Comparison of ENCODE assay signal across 11 cellular contexts in genomic region chr5:41637869-41638268, GRCh38.
A peak's percentile ranks its signal among the peaks of the same experiment; 100 is the strongest.
DNase-seq lines count a peak whose midpoint lies in the region; ATAC-seq and TF ChIP-seq lines count a peak whose summit lies in the region.
"Had no signal": no experiment of that assay in that cellular context is flagged by ENCODE, and none has a peak within 500 bp of the region (broad histone marks: within the 10 kb centered on the region; RNA-seq: fewer than 3 reads in every experiment).

No MANE protein-coding gene starts in this region.

- H3K9me3 ChIP-seq in DND-41 (ENCODE audit: insufficient read depth, low read length, severe bottlenecking) (no peaks in the 10 kb centered on the region), SK-N-MC (ENCODE audit: low read depth, low read length) (no peaks in the 10 kb centered on the region)

- H3K27ac ChIP-seq in DND-41 (ENCODE audit: low read length) (no peak overlapping the region), SK-N-MC (peak overlapping the region; percentile 27), mesendoderm (ENCODE audit: low read depth, low read length) (no peak overlapping the region)

- H4K8ac ChIP-seq in mesendoderm (ENCODE audit: low read depth, low read length): no peak overlapping the region

- H2BK120ac ChIP-seq in mesendoderm (ENCODE audit: low read depth, low read length): no peak overlapping the region

- H3K27me3 ChIP-seq in DND-41 (ENCODE audit: insufficient read depth, low read length, poor library complexity) (no peaks in the 10 kb centered on the region), mesendoderm (ENCODE audit: insufficient read depth, low read length, poor library complexity) (no peaks in the 10 kb centered on the region)

- no peak overlapping the region for H4K5ac ChIP-seq in mesendoderm (ENCODE audit: low read length)

- no peak overlapping the region for H3K18ac ChIP-seq in mesendoderm (ENCODE audit: low read length)

- no peak overlapping the region for H2BK15ac ChIP-seq in mesendoderm (replicated peaks; ENCODE audit: low read depth)

- no peaks in the 10 kb centered on the region for H3K36me3 Mint-ChIP-seq in stimulated activated effector memory CD8-positive, alpha-beta T cell treated with anti-CD3 and anti-CD28 coated beads, Interleukin-12 subunit alpha, Interleukin-12 subunit beta, amount 100 ng/mL, for 72 hours

- no peak overlapping the region for H3K4me3 ChIP-seq in DND-41 (ENCODE audit: low read depth in 1 of 2, low read length in 2 of 2)
- no peak overlapping the region for H3K4me3 ChIP-seq in SK-N-MC
- no peak overlapping the region for H3K4me3 ChIP-seq in mesendoderm (ENCODE audit: low read length)

- WGBS in mesendoderm (ENCODE audit: extremely low coverage, insufficient coverage, low lambda C conversion rate): no CpG with 5 or more reads among the region's 4 CpGs

- ATAC-seq in DND-41 (ENCODE audit: insufficient read depth, low read depth) (no peak), HG02798 (IDR thresholded peaks at IDR 0.05; ENCODE audit: poor library complexity, unreplicated experiment) (peak; percentile 9)
- ATAC-seq in stimulated activated effector memory CD8-positive, alpha-beta T cell treated with anti-CD3 and anti-CD28 coated beads, Interleukin-12 subunit alpha, Interleukin-12 subunit beta, amount 100 ng/mL, for 72 hours: no peak

- H3K4me1 ChIP-seq in DND-41 (ENCODE audit: insufficient read depth, low read length) (no peaks in the 10 kb centered on the region), mesendoderm (ENCODE audit: control insufficient read depth, low read depth, low read length) (no peaks in the 10 kb centered on the region)

- DNase-seq in DND-41: no peak
- no peak for DNase-seq in SK-N-MC (ENCODE audit: low read depth, low spot score)
- DNase-seq in mesendoderm: peak; percentile 52
- DNase-seq in stimulated activated effector memory CD8-positive, alpha-beta T cell treated with anti-CD3 and anti-CD28 coated beads, Interleukin-12 subunit alpha, Interleukin-12 subunit beta, amount 100 ng/mL, for 72 hours (ENCODE audit: low spot score in 2 of 2): no peak
- DNase-seq in UCSD-AML1 (lab: John Stamatoyannopoulos, UW; ENCODE audit: unreplicated experiment): no peak
- DNase-seq in NCI-H187 treated with DMSO at 0.1 percent for 48 hours (lab: John Stamatoyannopoulos, UW): no peak
- DNase-seq in NCI-H1930 (lab: John Stamatoyannopoulos, UW): no peak
- DNase-seq: activated T-cell treated with anti-CD3 and anti-CD28 coated beads, Interleukin-2, amount 50 U/mL, for 1 hour; NCI-H748 treated with DMSO at 0.1 percent for 48 hours; stimulated activated naive CD4-positive, alpha-beta T cell had no signal

- no peak overlapping the region for H3K27ac Mint-ChIP-seq in stimulated activated effector memory CD8-positive, alpha-beta T cell treated with anti-CD3 and anti-CD28 coated beads, Interleukin-12 subunit alpha, Interleukin-12 subunit beta, amount 100 ng/mL, for 72 hours

- H3K4me3 Mint-ChIP-seq in stimulated activated effector memory CD8-positive, alpha-beta T cell treated with anti-CD3 and anti-CD28 coated beads, Interleukin-12 subunit alpha, Interleukin-12 subunit beta, amount 100 ng/mL, for 72 hours: no peak overlapping the region

- H3K36me3 ChIP-seq in DND-41 (ENCODE audit: insufficient read depth, low read length): no peaks in the 10 kb centered on the region
- no peaks in the 10 kb centered on the region for H3K36me3 ChIP-seq in SK-N-MC (ENCODE audit: insufficient read depth, low read length)
- H3K36me3 ChIP-seq in mesendoderm (ENCODE audit: control insufficient read depth, insufficient read depth, low read length): no peaks in the 10 kb centered on the region

- H3K4me2 ChIP-seq in DND-41 (ENCODE audit: insufficient read depth, low read length) (no peak overlapping the region), mesendoderm (ENCODE audit: low read length) (no peak overlapping the region)

- H4K20me1 ChIP-seq in DND-41 (ENCODE audit: insufficient read depth, low read length): no peaks in the 10 kb centered on the region

- H3K56ac ChIP-seq in mesendoderm (ENCODE audit: low read length): no peak overlapping the region

- peak; percentile 31 for TF ChIP-seq CTCF in DND-41 (IDR thresholded peaks at IDR 0.05; ENCODE audit: borderline replicate concordance, extremely low read depth, low read length, poor library complexity, severe bottlenecking)

- H2AK5ac ChIP-seq in mesendoderm (ENCODE audit: low read length): no peak overlapping the region

- no peak overlapping the region for H3K23ac ChIP-seq in mesendoderm (ENCODE audit: low read length)

- no peaks in the 10 kb centered on the region for H3K4me1 Mint-ChIP-seq in stimulated activated effector memory CD8-positive, alpha-beta T cell treated with anti-CD3 and anti-CD28 coated beads, Interleukin-12 subunit alpha, Interleukin-12 subunit beta, amount 100 ng/mL, for 72 hours

- H2BK5ac ChIP-seq in mesendoderm (ENCODE audit: low read length): no peak overlapping the region

- H3K9me3 Mint-ChIP-seq in stimulated activated effector memory CD8-positive, alpha-beta T cell treated with anti-CD3 and anti-CD28 coated beads, Interleukin-12 subunit alpha, Interleukin-12 subunit beta, amount 100 ng/mL, for 72 hours: peaks cover 4% of the 10 kb centered on the region

- no peaks in the 10 kb centered on the region for H3K79me2 ChIP-seq in DND-41 (ENCODE audit: insufficient read depth, low read length)
- no peaks in the 10 kb centered on the region for H3K79me2 ChIP-seq in mesendoderm (ENCODE audit: control insufficient read depth, insufficient read depth, low read length)

- no peaks in the 10 kb centered on the region for H3K79me1 ChIP-seq in mesendoderm (ENCODE audit: low read length)

- H3K4ac ChIP-seq in mesendoderm (ENCODE audit: low read depth, low read length): no peak overlapping the region

- no peak overlapping the region for H3K9ac ChIP-seq in DND-41 (ENCODE audit: low read depth, low read length)
- no peak overlapping the region for H3K9ac ChIP-seq in SK-N-MC (ENCODE audit: insufficient read length)
- no peak overlapping the region for H3K9ac ChIP-seq in mesendoderm (ENCODE audit: low read length)

- no peak overlapping the region for H2AFZ ChIP-seq in DND-41 (ENCODE audit: low read depth, low read length)
